Comparison of ENCODE assay signal across 8 cellular contexts in the genomic region with DNA sequence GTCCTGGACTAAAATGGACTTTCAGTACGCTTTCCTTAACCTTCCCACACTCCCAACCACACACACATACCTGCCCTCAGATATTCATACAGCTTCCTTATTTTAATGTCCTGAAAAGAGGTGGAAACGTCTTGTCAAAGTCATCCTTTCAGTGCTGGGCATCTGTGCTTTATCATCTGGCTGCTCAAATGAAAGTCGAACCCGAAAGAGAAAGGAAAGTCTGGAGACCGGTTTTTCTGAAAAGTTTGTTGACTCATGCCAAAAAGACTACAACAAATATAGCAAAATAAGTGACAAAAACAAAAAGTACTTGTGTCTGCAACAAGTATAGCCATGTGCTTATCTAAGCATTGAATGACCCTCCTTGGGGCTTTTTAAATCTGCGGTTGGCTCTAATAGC. TPM values are rescaled to one million over a fixed set of nuclear protein-coding genes. Genes with fewer than 3 reads are reported as not detected.
"Had no signal": no experiment of that assay in that cellular context is flagged by ENCODE, and none has a peak within 500 bp of the region (broad histone marks: within the 10 kb centered on the region; RNA-seq: fewer than 3 reads in every experiment).

No MANE protein-coding gene starts in this region.

RNA-seq across cellular contexts. Expression of a gene that starts 18.1 kb away (rescaled TPM):
- total RNA-seq: HepG2 had no signal
- polyA plus RNA-seq: K562 had no signal

RNA-seq across cellular contexts. Expression of a gene that starts 28.3 kb away (rescaled TPM):
- total RNA-seq: K562 had no signal
- polyA plus RNA-seq: K562 had no signal

RNA-seq across cellular contexts. Expression of a gene that starts 40.3 kb away (rescaled TPM):
- total RNA-seq: HepG2, HT1080, K562, M059J, PC-9, Right ventricle myocardium inferior, RPMI7951, SJCRH30 had no signal
- polyA plus RNA-seq: HepG2, K562 had no signal
